Comparison of ENCODE assay signal across 8 cellular contexts in the genomic region with DNA sequence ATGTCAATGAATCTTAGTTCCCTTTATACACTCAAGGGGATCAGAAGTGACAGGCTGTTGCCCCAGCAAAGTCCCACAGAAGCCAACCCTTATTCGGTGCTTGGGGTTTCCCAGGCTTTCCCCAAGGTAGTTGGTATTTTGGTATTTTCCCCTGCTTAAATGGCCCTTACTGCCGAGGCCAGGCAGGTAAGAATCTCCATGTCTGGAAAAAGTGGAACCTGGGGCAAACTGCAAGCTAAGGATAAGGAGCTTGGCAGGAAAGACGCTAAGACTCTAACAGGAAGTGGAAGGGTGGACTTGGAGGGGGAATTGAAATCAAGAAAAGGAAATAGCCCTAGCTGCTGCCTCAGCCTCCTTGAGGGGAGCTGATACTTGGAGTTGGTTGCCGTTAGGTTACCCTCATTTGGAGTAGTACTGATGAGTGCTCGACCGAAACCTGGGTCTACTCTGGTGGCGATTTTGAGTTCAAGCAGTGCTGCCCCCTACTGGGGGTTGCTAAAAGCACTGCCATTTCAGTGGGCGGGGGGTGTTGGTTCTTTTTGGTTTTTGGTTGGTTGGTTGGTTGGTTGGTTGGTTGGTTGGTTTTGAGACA. TPM values are rescaled to one million over a fixed set of nuclear protein-coding genes. Genes with fewer than 3 reads are reported as not detected.
DNase-seq lines count a peak whose midpoint lies in the region; ATAC-seq and TF ChIP-seq lines count a peak whose summit lies in the region.

No MANE protein-coding gene starts in this region.

- H4K20me1 ChIP-seq in BLaER1 treated with 17β-estradiol and CSF1 and Interleukin-3, amounts not matched to agents 10 nM and 100 nM, result peaks cover 15 to 57% (median 44%) of the 10 kb centered on the region in 11 experiments

- H3K4me1 ChIP-seq in BLaER1 treated with 17β-estradiol and CSF1 and Interleukin-3, amounts not matched to agents 10 nM and 100 nM, result peaks cover 46 to 100% (median 74%) of the 10 kb centered on the region in 10 experiments
- peaks cover 57% of the 10 kb centered on the region for H3K4me1 ChIP-seq in lower lobe of right lung

- intact Hi-C loops in lower lobe of right lung (cut with DNase I), result no loop called here

- peak overlapping the region; percentile 5 to 89 (median 69); a peak in 21 of 22 replicates for H3K27ac ChIP-seq in BLaER1 treated with 17β-estradiol and CSF1 and Interleukin-3, amounts not matched to agents 10 nM and 100 nM
- peak overlapping the region; percentile 1 for H3K27ac ChIP-seq in lower lobe of right lung

- H3K4me3 ChIP-seq in BLaER1 treated with 17β-estradiol and CSF1 and Interleukin-3, amounts not matched to agents 10 nM and 100 nM, result no peak overlapping the region
- H3K4me3 ChIP-seq in lower lobe of right lung, result no peak overlapping the region

- TF ChIP-seq CTCF in lower lobe of right lung (IDR thresholded peaks at IDR 0.05), result peak; percentile 52

- ATAC-seq in HG03378 (IDR thresholded peaks at IDR 0.05; ENCODE audit: unreplicated experiment), result peak; percentile 61
- peak; percentile 32 to 68 for ATAC-seq in lower lobe of right lung

- peak overlapping the region in 7 of 11 experiments; percentile 5 to 55 (median 39); a peak in 9 of 22 replicates for H3K9ac ChIP-seq in BLaER1 treated with 17β-estradiol and CSF1 and Interleukin-3, amounts not matched to agents 10 nM and 100 nM

- H3K36me3 ChIP-seq in BLaER1 treated with 17β-estradiol and CSF1 and Interleukin-3, amounts not matched to agents 10 nM and 100 nM, result peaks cover 39 to 48% (median 46%) of the 10 kb centered on the region in 11 experiments
- H3K36me3 ChIP-seq in lower lobe of right lung, result peaks cover 49% of the 10 kb centered on the region

- H3K27me3 ChIP-seq in BLaER1 treated with 17β-estradiol and CSF1 and Interleukin-3, amounts not matched to agents 10 nM and 100 nM, result no peaks in the 10 kb centered on the region
- H3K27me3 ChIP-seq in lower lobe of right lung (ENCODE audit: low read depth), result no peaks in the 10 kb centered on the region

- no peaks in the 10 kb centered on the region for H3K9me3 ChIP-seq in BLaER1 treated with 17β-estradiol and CSF1 and Interleukin-3, amounts not matched to agents 10 nM and 100 nM (replicated peaks in 1 of 11)
- no peaks in the 10 kb centered on the region for H3K9me3 ChIP-seq in lower lobe of right lung

- DNase-seq in GM19240 (ENCODE audit: insufficient read length, low spot score) (peak; percentile 77), T1000 (lab: John Stamatoyannopoulos, UW) (peak; percentile 5), astrocyte of the hippocampus (ENCODE audit: low read depth, low spot score) (peak; percentile 31), lower lobe of right lung (peak; percentile 51), superior temporal gyrus (ENCODE audit: extremely low spot score) (no peak)
- peak; percentile 38 to 42 for DNase-seq in stimulated activated CD8-positive, alpha-beta memory T cell treated with anti-CD3 and anti-CD28 coated beads, Interleukin-7, amount 100 ng/mL, for 4 hours (ENCODE audit: low read depth in 2 of 2)

- H3K4me2 ChIP-seq in BLaER1 treated with 17β-estradiol and CSF1 and Interleukin-3, amounts not matched to agents 10 nM and 100 nM, result peak overlapping the region; percentile 66 to 98 (median 76)

RNA-seq across cellular contexts. Expression of gene GPBAR1, which starts 3.3 kb away (rescaled TPM):
- 4.6 TPM for total RNA-seq in lower lobe of right lung

RNA-seq across cellular contexts. Expression of gene AAMP, which starts 12.5 kb away (rescaled TPM):
- 58.8 TPM for total RNA-seq in lower lobe of right lung

RNA-seq across cellular contexts. Expression of gene PNKD, which starts 12.8 kb away (rescaled TPM):
- total RNA-seq in lower lobe of right lung, result 65.8 TPM

RNA-seq across cellular contexts. Expression of gene TMBIM1, which starts 34.8 kb away (rescaled TPM):
- 300 TPM for total RNA-seq in lower lobe of right lung

RNA-seq across cellular contexts. Expression of gene ARPC2, which starts 40.5 kb away (rescaled TPM):
- 382 TPM for total RNA-seq in lower lobe of right lung
